Comparison of ENCODE assay signal across 9 cellular contexts in the genomic region with DNA sequence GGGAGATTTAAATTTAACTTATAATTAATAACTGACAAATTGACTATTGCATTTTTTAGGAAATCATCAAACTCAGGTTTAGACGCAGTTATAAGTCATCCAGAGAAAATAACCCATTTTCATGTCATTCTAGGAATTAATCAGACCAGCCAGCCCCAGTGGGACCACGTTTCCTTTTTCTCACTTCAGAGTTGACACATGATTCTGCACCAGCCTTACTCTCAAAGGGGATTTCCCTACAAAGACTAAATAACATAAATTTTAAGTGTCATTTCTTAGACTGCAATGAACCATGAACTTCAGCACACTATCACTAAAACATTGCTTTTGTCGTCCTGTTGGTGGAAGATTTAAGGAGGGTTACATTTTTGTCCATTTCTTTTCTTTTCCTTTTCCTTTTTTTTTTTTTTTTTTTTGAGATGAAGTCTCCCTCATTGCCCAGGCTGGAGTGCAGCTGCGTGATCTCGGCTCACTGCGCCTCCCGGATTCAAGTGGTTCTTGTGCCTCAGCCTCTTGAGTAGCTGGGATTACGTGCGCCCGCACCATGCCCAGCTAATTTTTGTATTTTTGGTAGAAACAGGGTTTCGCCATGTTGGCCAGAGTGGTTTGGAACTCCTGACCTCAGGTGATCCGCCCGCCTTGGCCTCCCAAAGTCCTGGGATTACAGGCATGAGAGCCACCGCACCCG. TPM values are rescaled to one million over a fixed set of nuclear protein-coding genes. Genes with fewer than 3 reads are reported as not detected.
DNase-seq lines count a peak whose midpoint lies in the region; ATAC-seq lines count a peak whose summit lies in the region.
"Had no signal": no experiment of that assay in that cellular context is flagged by ENCODE, and none has a peak within 500 bp of the region (broad histone marks: within the 10 kb centered on the region; RNA-seq: fewer than 3 reads in every experiment).

No MANE protein-coding gene starts in this region.

- H3K27ac Mint-ChIP-seq in activated naive CD8-positive, alpha-beta T cell treated with anti-CD3 and anti-CD28 coated beads for 36 hours = no peak overlapping the region
- H3K27ac Mint-ChIP-seq: activated CD4-positive, alpha-beta T cell treated with anti-CD3 and anti-CD28 coated beads, Interleukin-2, amount 10 ng/mL, durations not matched to agents 7 days and 5 days had no signal

- no peaks in the 10 kb centered on the region for H4K20me1 ChIP-seq in BLaER1

- no peaks in the 10 kb centered on the region for H3K9me3 ChIP-seq in BLaER1

- H3K4me1 ChIP-seq in BLaER1 = peaks cover 56% of the 10 kb centered on the region

- no peak overlapping the region for H3K9ac ChIP-seq in BLaER1

- peak; percentile 57 for DNase-seq in activated naive CD8-positive, alpha-beta T cell treated with anti-CD3 and anti-CD28 coated beads for 36 hours
- DNase-seq in SKM-1 treated with dmso at 0.1 percent for 144 hours (lab: John Stamatoyannopoulos, UW; ENCODE audit: unreplicated experiment) = no peak
- DNase-seq in superior temporal gyrus (ENCODE audit: extremely low spot score) = no peak
- DNase-seq in inferior parietal cortex (ENCODE audit: extremely low spot score) = no peak
- DNase-seq in hippocampal formation (lab: John Stamatoyannopoulos, UW) = no peak
- DNase-seq: activated CD4-positive, alpha-beta T cell treated with anti-CD3 and anti-CD28 coated beads, Interleukin-2, amount 10 ng/mL, durations not matched to agents 7 days and 5 days had no signal

- peaks cover 48% of the 10 kb centered on the region for H3K4me1 Mint-ChIP-seq in activated naive CD8-positive, alpha-beta T cell treated with anti-CD3 and anti-CD28 coated beads for 36 hours

- H3K4me2 ChIP-seq in BLaER1 = peak overlapping the region; percentile 60

- ATAC-seq in GM19025 (IDR thresholded peaks at IDR 0.05; ENCODE audit: low read depth, unreplicated experiment) (peak; percentile 58), HG02973 (IDR thresholded peaks at IDR 0.05; ENCODE audit: unreplicated experiment) (peak; percentile 64)

- H3K27me3 Mint-ChIP-seq in activated naive CD8-positive, alpha-beta T cell treated with anti-CD3 and anti-CD28 coated beads for 36 hours = peaks cover 5% of the 10 kb centered on the region

- H3K36me3 Mint-ChIP-seq in activated naive CD8-positive, alpha-beta T cell treated with anti-CD3 and anti-CD28 coated beads for 36 hours = peaks cover 7% of the 10 kb centered on the region

- peak overlapping the region; percentile 43; the same call in 1 of the 2 replicates for H3K27ac ChIP-seq in BLaER1

- H3K36me3 ChIP-seq in BLaER1 = no peaks in the 10 kb centered on the region

- H3K9me3 Mint-ChIP-seq in activated naive CD8-positive, alpha-beta T cell treated with anti-CD3 and anti-CD28 coated beads for 36 hours = peaks cover 8% of the 10 kb centered on the region

- H3K4me3 Mint-ChIP-seq in activated naive CD8-positive, alpha-beta T cell treated with anti-CD3 and anti-CD28 coated beads for 36 hours = no peak overlapping the region
- H3K4me3 Mint-ChIP-seq: activated CD4-positive, alpha-beta T cell treated with anti-CD3 and anti-CD28 coated beads, Interleukin-2, amount 10 ng/mL, durations not matched to agents 7 days and 5 days had no signal

- H3K27me3 ChIP-seq in BLaER1 = no peaks in the 10 kb centered on the region

- H3K4me3 ChIP-seq in BLaER1 = no peak overlapping the region

RNA-seq across cellular contexts. Expression of gene IPCEF1, which starts 3.6 kb away (rescaled TPM):
- total RNA-seq in activated naive CD8-positive, alpha-beta T cell treated with anti-CD3 and anti-CD28 coated beads for 36 hours = 10 to 100 TPM; 14.2 to 16.9 TPM
